Comparison of ENCODE assay signal across 3 cellular contexts in genomic region chr21:31294691-31295090, GRCh38.
TF ChIP-seq lines count a peak whose summit lies in the region.

No MANE protein-coding gene starts in this region.

TF ChIP-seq in SK-N-SH, 30 proteins besides CTCF, POLR2A, EP300 and RAD21:
- TF ChIP-seq RFX5 (IDR thresholded peaks at IDR 0.05; ENCODE audit: low read length), result no peak
- no peak for TF ChIP-seq ELF1 (IDR thresholded peaks at IDR 0.05)
- no peak for TF ChIP-seq EZH2phosphoT487 (IDR thresholded peaks at IDR 0.05; ENCODE audit: borderline replicate concordance, low read depth)
- no peak for TF ChIP-seq JUND (IDR thresholded peaks at IDR 0.05)
- no peak for TF ChIP-seq USF2 (IDR thresholded peaks at IDR 0.05; ENCODE audit: borderline replicate concordance, low read depth, low read length)
- no peak for TF ChIP-seq SIN3A (IDR thresholded peaks at IDR 0.05; ENCODE audit: borderline replicate concordance, low read depth, low read length)
- TF ChIP-seq, protein P1, sequence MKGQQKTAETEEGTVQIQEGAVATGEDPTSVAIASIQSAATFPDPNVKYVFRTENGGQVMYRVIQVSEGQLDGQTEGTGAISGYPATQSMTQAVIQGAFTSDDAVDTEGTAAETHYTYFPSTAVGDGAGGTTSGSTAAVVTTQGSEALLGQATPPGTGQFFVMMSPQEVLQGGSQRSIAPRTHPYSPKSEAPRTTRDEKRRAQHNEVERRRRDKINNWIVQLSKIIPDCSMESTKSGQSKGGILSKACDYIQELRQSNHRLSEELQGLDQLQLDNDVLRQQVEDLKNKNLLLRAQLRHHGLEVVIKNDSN (IDR thresholded peaks at IDR 0.05; ENCODE audit: borderline replicate concordance, low read depth), result no peak
- TF ChIP-seq GATA2 (CRISPR knock-in tag; IDR thresholded peaks at IDR 0.05), result no peak
- TF ChIP-seq RCOR1 (IDR thresholded peaks at IDR 0.05; ENCODE audit: low read length), result no peak
- TF ChIP-seq, protein P2, sequence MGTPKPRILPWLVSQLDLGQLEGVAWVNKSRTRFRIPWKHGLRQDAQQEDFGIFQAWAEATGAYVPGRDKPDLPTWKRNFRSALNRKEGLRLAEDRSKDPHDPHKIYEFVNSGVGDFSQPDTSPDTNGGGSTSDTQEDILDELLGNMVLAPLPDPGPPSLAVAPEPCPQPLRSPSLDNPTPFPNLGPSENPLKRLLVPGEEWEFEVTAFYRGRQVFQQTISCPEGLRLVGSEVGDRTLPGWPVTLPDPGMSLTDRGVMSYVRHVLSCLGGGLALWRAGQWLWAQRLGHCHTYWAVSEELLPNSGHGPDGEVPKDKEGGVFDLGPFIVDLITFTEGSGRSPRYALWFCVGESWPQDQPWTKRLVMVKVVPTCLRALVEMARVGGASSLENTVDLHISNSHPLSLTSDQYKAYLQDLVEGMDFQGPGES (IDR thresholded peaks at IDR 0.05; ENCODE audit: low read depth, low read length), result no peak
- no peak for TF ChIP-seq CHD2 (IDR thresholded peaks at IDR 0.05; ENCODE audit: low read length, partially characterized antibody)
- TF ChIP-seq TAF1 (IDR thresholded peaks at IDR 0.05; ENCODE audit: borderline replicate concordance, low read depth, low read length), result no peak
- TF ChIP-seq TCF12 (IDR thresholded peaks at IDR 0.05), result no peak
- no peak for TF ChIP-seq NRF1 (IDR thresholded peaks at IDR 0.05; ENCODE audit: low read depth, low read length)

TF ChIP-seq in SK-N-SH treated with all-trans-retinoic acid at 6 μM for 48 hours, 23 proteins besides CTCF, POLR2A, EP300 and RAD21:
- no peak for TF ChIP-seq ISL1 (CRISPR knock-in tag; IDR thresholded peaks at IDR 0.05)
- no peak for TF ChIP-seq ARNTL (CRISPR knock-in tag; IDR thresholded peaks at IDR 0.05; ENCODE audit: borderline replicate concordance, low read depth)

TF ChIP-seq in IMR-90, 13 proteins besides CTCF, POLR2A, EP300 and RAD21:
- TF ChIP-seq ELK1 (IDR thresholded peaks at IDR 0.05; ENCODE audit: borderline replicate concordance, low read depth, low read length) (no peak), SMC3 (IDR thresholded peaks at IDR 0.05; ENCODE audit: low read depth, low read length) (no peak), USF2 (IDR thresholded peaks at IDR 0.05; ENCODE audit: low read depth, low read length) (no peak), MAZ (IDR thresholded peaks at IDR 0.05; ENCODE audit: borderline replicate concordance, low read depth, low read length) (no peak)
TF ChIP-seq in IMR-90: peak in this region for 0.
